Comparison of ENCODE assay signal across 9 cellular contexts in the genomic region with DNA sequence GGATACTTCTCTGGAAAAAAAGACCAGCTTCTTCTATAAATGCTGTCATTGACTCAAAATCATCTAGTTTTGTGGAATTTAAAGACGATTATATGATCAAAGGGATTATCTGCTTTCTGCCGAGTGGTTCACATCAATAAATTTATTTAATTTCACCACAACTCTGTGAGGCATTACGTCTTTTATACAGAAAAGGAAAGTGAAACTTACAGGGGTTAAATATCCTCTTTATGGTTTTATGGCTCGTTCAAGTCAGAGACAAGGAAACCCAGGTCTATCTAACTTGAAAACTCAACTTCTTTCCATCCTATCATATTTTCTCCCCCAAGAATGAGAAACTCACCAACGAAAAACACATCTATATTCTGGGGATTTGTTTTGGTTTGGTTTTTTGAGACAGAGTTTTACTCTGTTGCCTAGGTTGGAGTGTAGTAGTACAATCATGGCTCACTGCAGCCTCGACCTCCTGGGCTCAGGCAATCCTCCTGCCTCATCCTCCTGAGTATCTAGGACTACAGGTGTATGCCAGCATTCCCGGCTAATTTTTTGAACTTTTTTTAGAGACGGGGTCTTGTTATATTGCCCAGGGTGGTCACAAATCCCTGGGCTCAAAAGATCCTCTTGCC.
DNase-seq lines count a peak whose midpoint lies in the region; ATAC-seq, FAIRE-seq and TF ChIP-seq lines count a peak whose summit lies in the region.
"Had no signal": no experiment of that assay in that cellular context is flagged by ENCODE, and none has a peak within 500 bp of the region (broad histone marks: within the 10 kb centered on the region; RNA-seq: fewer than 3 reads in every experiment).

No MANE protein-coding gene starts in this region.

- no peaks in the 10 kb centered on the region for H3K9me3 ChIP-seq in keratinocyte (ENCODE audit: control insufficient read depth, low read depth, low read length)

- ATAC-seq in activated T-cell treated with anti-CD3 and anti-CD28 coated beads, Interleukin-2, amount 50 U/mL, for 4 hours: peak; percentile 59 to 63
- ATAC-seq in HG02870 (IDR thresholded peaks at IDR 0.05; ENCODE audit: unreplicated experiment): peak; percentile 95

- H3K36me3 ChIP-seq in keratinocyte (ENCODE audit: control insufficient read depth in 2 of 2, extremely low read depth in 1 of 2, insufficient read depth in 2 of 2, low read length in 2 of 2): no peaks in the 10 kb centered on the region

- H3K9ac ChIP-seq in keratinocyte (ENCODE audit: control insufficient read depth, extremely low read depth, insufficient read depth, low read length): no peak overlapping the region

- no peaks in the 10 kb centered on the region for H3K4me1 ChIP-seq in keratinocyte (ENCODE audit: control insufficient read depth, extremely low read depth, insufficient read depth, low read length)

- FAIRE-seq in keratinocyte (lab: Jason Lieb, UNC): no peak
- FAIRE-seq: G401.6 had no signal

- dilution Hi-C loops in keratinocyte (cut with MboI; ENCODE audit: extremely low pct_ligation_motif_present, low sequenced_read_pairs): no loop called here

- no peaks in the 10 kb centered on the region for H3K79me2 ChIP-seq in keratinocyte (ENCODE audit: control insufficient read depth, insufficient read depth, low read length)

- H3K4me3 Mint-ChIP-seq in activated T-cell treated with anti-CD3 and anti-CD28 coated beads, Interleukin-2, amount 50 U/mL, for 4 hours: peak overlapping the region; percentile 81

- H3K27me3 ChIP-seq in keratinocyte (ENCODE audit: control insufficient read depth, extremely low read depth, insufficient read depth, low read length): no peaks in the 10 kb centered on the region

- DNase-seq in activated T-cell treated with anti-CD3 and anti-CD28 coated beads, Interleukin-2, amount 50 U/mL, for 4 hours: no peak
- DNase-seq in activated T-cell treated with anti-CD3 and anti-CD28 coated beads for 4 hours: no peak
- DNase-seq in RPMI7951 (ENCODE audit: low read depth): peak; percentile 21
- DNase-seq in keratinocyte (ENCODE audit: low read depth, low spot score): no peak
- DNase-seq in foreskin melanocyte: no peak
- DNase-seq in stimulated activated CD8-positive, alpha-beta memory T cell treated with anti-CD3 and anti-CD28 coated beads, Interleukin-4, amount 100 ng/mL, for 48 hours: no peak
- DNase-seq in C1 segment of cervical spinal cord (lab: John Stamatoyannopoulos, UW): no peak

- no peak overlapping the region for H3K27ac ChIP-seq in keratinocyte (ENCODE audit: control insufficient read depth, insufficient read depth, low read length)

- H3K9me3 Mint-ChIP-seq in activated T-cell treated with anti-CD3 and anti-CD28 coated beads, Interleukin-2, amount 50 U/mL, for 4 hours: peaks cover under 1% of the 10 kb centered on the region

- peak overlapping the region; percentile 50 for H3K4me2 ChIP-seq in keratinocyte (ENCODE audit: control insufficient read depth, extremely low read depth, insufficient read depth, low read depth, low read length)

- TF ChIP-seq CTCF in keratinocyte (optimal IDR thresholded peaks at IDR 0.05 in 1 of 3, IDR thresholded peaks at IDR 0.05 in 1 of 3, conservative IDR thresholded peaks at IDR 0.05 in 1 of 3; ENCODE audit: extremely low read depth in 1 of 3, insufficient read depth in 2 of 3, low read length in 3 of 3): no peak

- no peaks in the 10 kb centered on the region for H3K9me1 ChIP-seq in keratinocyte (ENCODE audit: control insufficient read depth, extremely low read depth, insufficient read depth, low read length)

- H3K27me3 Mint-ChIP-seq in activated T-cell treated with anti-CD3 and anti-CD28 coated beads, Interleukin-2, amount 50 U/mL, for 4 hours (ENCODE audit: low read depth): no peaks in the 10 kb centered on the region

- peak overlapping the region in 1 of 3 experiments; percentile 9 for H3K4me3 ChIP-seq in keratinocyte (ENCODE audit: control insufficient read depth in 2 of 3, extremely low read depth in 1 of 3, insufficient read depth in 2 of 3, low read depth in 1 of 3, low read length in 3 of 3)

- no peaks in the 10 kb centered on the region for H4K20me1 ChIP-seq in keratinocyte (ENCODE audit: control insufficient read depth, extremely low read depth, insufficient read depth, low read length)

- H3K36me3 Mint-ChIP-seq in activated T-cell treated with anti-CD3 and anti-CD28 coated beads, Interleukin-2, amount 50 U/mL, for 4 hours (ENCODE audit: insufficient read depth): no peaks in the 10 kb centered on the region

- H2AFZ ChIP-seq in keratinocyte (ENCODE audit: control insufficient read depth, low read length): peak overlapping the region; percentile 77

- peaks cover 14% of the 10 kb centered on the region for H3K4me1 Mint-ChIP-seq in activated T-cell treated with anti-CD3 and anti-CD28 coated beads, Interleukin-2, amount 50 U/mL, for 4 hours (ENCODE audit: low read depth)
